15 cellular contexts compared by ENCODE assay signal in genomic region chr2:148935791-148936190, GRCh38.
"Had no signal": no experiment of that assay in that cellular context is flagged by ENCODE, and none has a peak within 500 bp of the region (broad histone marks: within the 10 kb centered on the region; RNA-seq: fewer than 3 reads in every experiment).

No MANE protein-coding gene starts in this region.

- H3K9me3 ChIP-seq: neutrophil, right atrium auricular region, suprapubic skin, thyroid gland had no signal

- H3K27me3 ChIP-seq: neutrophil, right atrium auricular region, thyroid gland had no signal

- H3K36me3 ChIP-seq: neutrophil, right atrium auricular region, suprapubic skin, thyroid gland had no signal

- DNase-seq: effector CD4-positive, alpha-beta T cell; endodermal cell; immature natural killer cell; kidney; mesendoderm; naive B cell; nephron progenitor cell; small intestine; stimulated activated CD4-positive, alpha-beta T cell treated with anti-CD3 and anti-CD28 coated beads, Interleukin-12 subunit alpha, Interleukin-12 subunit beta, amount 100 ng/mL, for 4 hours; stimulated activated naive CD4-positive, alpha-beta T cell treated with Interleukin-2 at 50 U/mL for 16 hours; thyroid gland had no signal

- H3K4me1 ChIP-seq: right atrium auricular region, suprapubic skin, thyroid gland had no signal

- H3K4me3 ChIP-seq: coronary artery, right atrium auricular region, suprapubic skin, thyroid gland had no signal

- H3K27ac ChIP-seq: coronary artery, neutrophil, right atrium auricular region, suprapubic skin, thyroid gland had no signal
